ENCODE assay signal across 8 cellular contexts in genomic region chr2:206154197-206154596, GRCh38. TPM values are rescaled to one million over a fixed set of nuclear protein-coding genes. Genes with fewer than 3 reads are reported as not detected.
A peak's percentile ranks its signal among the peaks of the same experiment; 100 is the strongest.
DNase-seq lines count a peak whose midpoint lies in the region; ATAC-seq, FAIRE-seq and TF ChIP-seq lines count a peak whose summit lies in the region.

No MANE protein-coding gene starts in this region.

- TF ChIP-seq POLR2A in GM12892 (IDR thresholded peaks at IDR 0.05; ENCODE audit: low read depth, low read length): no peak

- TF ChIP-seq CTCF in PC-9 (conservative IDR thresholded peaks at IDR 0.05): 0 out of 2 replicates have a peak, but pooled peaks have one; percentile 20

- no TSS peak for BruUV-seq in PC-9 (replicated peaks; lab: Mats Ljungman, UMichigan)

- H3K9me2 ChIP-seq in PC-9 (ENCODE audit: insufficient read depth): no peaks in the 10 kb centered on the region

- H3K27me3 Mint-ChIP-seq in T-helper 17 cell: no peaks in the 10 kb centered on the region
- H3K27me3 Mint-ChIP-seq in stimulated activated naive CD8-positive, alpha-beta T cell treated with anti-CD3 and anti-CD28 coated beads, Interleukin-15, amount 100 ng/mL, for 72 hours: no peaks in the 10 kb centered on the region

- no peaks in the 10 kb centered on the region; the same call in 1 of the 2 replicates for H3K36me3 ChIP-seq in PC-9 (ENCODE audit: low read depth)

- H3K27ac Mint-ChIP-seq in T-helper 17 cell: no peak overlapping the region
- peak overlapping the region in 1 of 2 donors; percentile 52 for H3K27ac Mint-ChIP-seq in stimulated activated naive CD8-positive, alpha-beta T cell treated with anti-CD3 and anti-CD28 coated beads, Interleukin-15, amount 100 ng/mL, for 72 hours

- peaks cover 16% of the 10 kb centered on the region for H3K36me3 Mint-ChIP-seq in T-helper 17 cell (ENCODE audit: low read depth)

- POLR2A ChIA-PET in PC-9 (lab: Charles Lee; ENCODE audit: unreplicated experiment): no interaction called here

- peaks cover 7% of the 10 kb centered on the region; the same call in 1 of the 2 replicates for H3K4me1 ChIP-seq in PC-9 (replicated peaks; ENCODE audit: insufficient read depth)

- peaks cover 31% of the 10 kb centered on the region for H3K4me1 Mint-ChIP-seq in T-helper 17 cell
- peaks cover 30% of the 10 kb centered on the region for H3K4me1 Mint-ChIP-seq in stimulated activated naive CD8-positive, alpha-beta T cell treated with anti-CD3 and anti-CD28 coated beads, Interleukin-15, amount 100 ng/mL, for 72 hours

- H3F3A ChIP-seq in PC-9 (ENCODE audit: insufficient read depth, low read depth): no peaks in the 10 kb centered on the region

- CTCF ChIA-PET in PC-9 (lab: Charles Lee): no interaction called here

- no peak overlapping the region for H3K4me3 ChIP-seq in PC-9

- H2AFZ ChIP-seq in PC-9: no peak overlapping the region

- peaks cover 53% of the 10 kb centered on the region for H3K79me2 ChIP-seq in PC-9 (ENCODE audit: low read depth)

- H3K9me3 ChIP-seq in PC-9 (ENCODE audit: insufficient read depth, low read depth): no peaks in the 10 kb centered on the region
- H3K9me3 ChIP-seq in T-helper 17 cell (ENCODE audit: control insufficient read depth, low read length, poor library complexity, severe bottlenecking): no peaks in the 10 kb centered on the region

- H3K27ac ChIP-seq in PC-9: no peak overlapping the region

- H3K4me3 Mint-ChIP-seq in T-helper 17 cell: no peak overlapping the region
- H3K4me3 Mint-ChIP-seq in stimulated activated naive CD8-positive, alpha-beta T cell treated with anti-CD3 and anti-CD28 coated beads, Interleukin-15, amount 100 ng/mL, for 72 hours: no peak overlapping the region

- ATAC-seq in HG02938 (IDR thresholded peaks at IDR 0.05; ENCODE audit: unreplicated experiment): peak; percentile 45
- no peak for ATAC-seq in T-helper 17 cell
- no peak for ATAC-seq in stimulated activated naive CD8-positive, alpha-beta T cell treated with anti-CD3 and anti-CD28 coated beads, Interleukin-15, amount 100 ng/mL, for 72 hours

- FAIRE-seq in GM12892 (lab: Jason Lieb, UNC): peak; percentile 33

- intact Hi-C loops in PC-9 (cut with micrococcal nuclease; ENCODE audit: unreplicated experiment): loop anchor here (10.0 kb wide), 1 partner anchor 611 kb away; the partner anchor contains the start of genes FASTKD2 and MDH1B

- H3K9me3 Mint-ChIP-seq in stimulated activated naive CD8-positive, alpha-beta T cell treated with anti-CD3 and anti-CD28 coated beads, Interleukin-15, amount 100 ng/mL, for 72 hours: no peaks in the 10 kb centered on the region

- H4K20me1 ChIP-seq in PC-9 (ENCODE audit: insufficient read depth): 0 out of 2 replicates have a peak, but pooled peaks cover 4% of the 10 kb centered on the region

- DNase-seq in GM12892 (ENCODE audit: insufficient read length): no peak
- no peak for DNase-seq in PC-9
- DNase-seq in lung microvascular endothelial cell (ENCODE audit: low read depth in 2 of 2): peak; percentile 13 to 36
- DNase-seq in NCI-H187 (lab: John Stamatoyannopoulos, UW): no peak
- no peak for DNase-seq in T-helper 17 cell
- DNase-seq in stimulated activated naive CD8-positive, alpha-beta T cell treated with anti-CD3 and anti-CD28 coated beads, Interleukin-15, amount 100 ng/mL, for 72 hours: no peak
- no peak for DNase-seq in NK-92 (lab: John Stamatoyannopoulos, UW; ENCODE audit: unreplicated experiment)

- H3K4me2 ChIP-seq in PC-9: no peak overlapping the region

- no peaks in the 10 kb centered on the region for H3K27me3 ChIP-seq in PC-9 (ENCODE audit: insufficient read depth, low read depth)

RNA-seq across cellular contexts. Expression of gene NDUFS1, which starts 5.0 kb away (rescaled TPM):
- polyA plus RNA-seq in GM12892 (2012; ENCODE audit: missing spikeins): 60.1 TPM
- 60.7 and 68.9 TPM in 2 replicates for total RNA-seq in PC-9 (2021)
- 77.4 and 101 TPM in 2 replicates for total RNA-seq in lung microvascular endothelial cell
- 10 to 100 TPM; 30.9 to 35.2 TPM for total RNA-seq in T-helper 17 cell

RNA-seq across cellular contexts. Expression of gene EEF1B2, which starts 5.5 kb away (rescaled TPM):
- polyA plus RNA-seq in GM12892 (2012; ENCODE audit: missing spikeins): 2,082 TPM
- total RNA-seq in PC-9 (2021) (328 and 367 TPM in 2 replicates), lung microvascular endothelial cell (432 and 452 TPM in 2 replicates), T-helper 17 cell (100 to 1,000 TPM; 881 to 966 TPM)

Comparison
In these comparisons a context has a peak if more than half of its experiments do, and no peak if none do; other contexts are left out.
1. DNase-seq: peak in lung microvascular endothelial cell (2 of 2); none in GM12892 (single experiment), PC-9 (0 of 2), NCI-H187 (0 of 2), T-helper 17 cell (0 of 3), stimulated activated naive CD8-positive, alpha-beta T cell treated with anti-CD3 and anti-CD28 coated beads, Interleukin-15, amount 100 ng/mL, for 72 hours (0 of 2) and NK-92 (single experiment).